1 cellular context compared by ENCODE assay signal in the genomic region with DNA sequence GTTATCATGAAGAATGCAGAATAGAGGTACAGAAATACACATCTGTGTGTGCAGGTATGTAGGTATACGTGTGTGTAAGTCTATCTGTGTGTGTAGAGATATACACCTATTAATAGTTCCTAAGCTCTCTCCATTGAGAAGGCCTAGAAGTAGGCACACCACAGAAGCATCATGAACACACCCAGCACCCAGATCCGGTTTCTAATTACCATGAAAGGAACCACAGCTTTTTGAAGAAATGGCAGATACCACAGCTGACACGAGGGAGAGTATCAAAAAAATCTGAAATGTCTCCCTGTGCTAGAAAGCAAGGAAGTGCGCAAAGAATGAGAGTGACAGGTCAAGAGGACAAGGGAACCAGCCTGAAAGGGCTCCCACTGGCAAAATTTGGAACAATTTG.
TF ChIP-seq lines count a peak whose summit lies in the region.

No MANE protein-coding gene starts in this region.

TF ChIP-seq in SK-N-SH treated with all-trans-retinoic acid at 6 μM for 48 hours, 23 proteins besides CTCF, POLR2A, EP300 and RAD21 (continued from another document):
- TF ChIP-seq, protein P1, sequence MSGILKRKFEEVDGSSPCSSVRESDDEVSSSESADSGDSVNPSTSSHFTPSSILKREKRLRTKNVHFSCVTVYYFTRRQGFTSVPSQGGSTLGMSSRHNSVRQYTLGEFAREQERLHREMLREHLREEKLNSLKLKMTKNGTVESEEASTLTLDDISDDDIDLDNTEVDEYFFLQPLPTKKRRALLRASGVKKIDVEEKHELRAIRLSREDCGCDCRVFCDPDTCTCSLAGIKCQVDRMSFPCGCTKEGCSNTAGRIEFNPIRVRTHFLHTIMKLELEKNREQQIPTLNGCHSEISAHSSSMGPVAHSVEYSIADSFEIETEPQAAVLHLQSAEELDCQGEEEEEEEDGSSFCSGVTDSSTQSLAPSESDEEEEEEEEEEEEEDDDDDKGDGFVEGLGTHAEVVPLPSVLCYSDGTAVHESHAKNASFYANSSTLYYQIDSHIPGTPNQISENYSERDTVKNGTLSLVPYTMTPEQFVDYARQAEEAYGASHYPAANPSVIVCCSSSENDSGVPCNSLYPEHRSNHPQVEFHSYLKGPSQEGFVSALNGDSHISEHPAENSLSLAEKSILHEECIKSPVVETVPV (CRISPR knock-in tag; IDR thresholded peaks at IDR 0.05), result no peak
- no peak for TF ChIP-seq SNAI2 (CRISPR knock-in tag; IDR thresholded peaks at IDR 0.05)
- no peak for TF ChIP-seq GLIS3 (CRISPR knock-in tag; IDR thresholded peaks at IDR 0.05)
